ENCODE assay signal across 11 cellular contexts in the genomic region with DNA sequence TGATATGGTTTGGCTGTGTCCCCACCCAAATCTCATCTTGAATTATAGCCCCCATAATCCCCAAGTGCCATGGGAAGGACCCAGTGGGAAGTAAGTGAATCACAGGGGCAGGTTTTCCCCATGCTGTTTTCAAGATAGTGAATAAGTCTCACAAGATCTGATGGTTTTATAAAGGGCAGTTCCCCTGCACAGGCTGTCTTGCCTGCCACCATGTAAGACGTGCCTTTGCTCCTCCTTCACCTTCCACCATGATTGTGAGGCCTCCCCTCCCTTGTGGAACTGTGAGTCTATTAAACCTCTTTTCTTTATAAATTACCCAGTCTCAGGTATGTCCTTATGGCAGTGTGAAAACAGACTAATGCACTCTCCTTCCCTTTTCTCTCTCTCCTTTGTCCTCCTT. TPM values are rescaled to one million over a fixed set of nuclear protein-coding genes. Genes with fewer than 3 reads are reported as not detected.
"Had no signal": no experiment of that assay in that cellular context is flagged by ENCODE, and none has a peak within 500 bp of the region (broad histone marks: within the 10 kb centered on the region; RNA-seq: fewer than 3 reads in every experiment).

No MANE protein-coding gene starts in this region.

RNA-seq across cellular contexts. Expression of a gene that starts 27.1 kb away (rescaled TPM):
- total RNA-seq: subcutaneous adipose tissue, temporal lobe, thoracic aorta, thyroid gland, tibial nerve, transverse colon, upper lobe of left lung, upper lobe of right lung, ureter, urinary bladder had no signal
- polyA plus RNA-seq: stomach, urinary bladder had no signal
